In genomic region chr4:89298160-89298559, GRCh38 we compare ENCODE assay signal across 9 cellular contexts. TPM values are rescaled to one million over a fixed set of nuclear protein-coding genes. Genes with fewer than 3 reads are reported as not detected.
DNase-seq lines count a peak whose midpoint lies in the region; ATAC-seq and TF ChIP-seq lines count a peak whose summit lies in the region.
"Had no signal": no experiment of that assay in that cellular context is flagged by ENCODE, and none has a peak within 500 bp of the region (broad histone marks: within the 10 kb centered on the region; RNA-seq: fewer than 3 reads in every experiment).

No MANE protein-coding gene starts in this region.

- ATAC-seq in HG03354 (IDR thresholded peaks at IDR 0.05; ENCODE audit: poor library complexity, severe bottlenecking, unreplicated experiment), result peak; percentile 39
- ATAC-seq in body of pancreas, result peak; percentile 28

- no peaks in the 10 kb centered on the region for H3K36me3 ChIP-seq in body of pancreas (replicated peaks in 1 of 2; ENCODE audit: insufficient read depth in 1 of 2, low read depth in 2 of 2)
- H3K36me3 ChIP-seq in sigmoid colon, result no peaks in the 10 kb centered on the region

- H3K4me3 ChIP-seq in body of pancreas (no peak overlapping the region), sigmoid colon (no peak overlapping the region)

- TF ChIP-seq POLR2A in body of pancreas (IDR thresholded peaks at IDR 0.05) (peak in 1 of 3 donors; percentile 6), sigmoid colon (IDR thresholded peaks at IDR 0.05) (no peak), erythroblast (IDR thresholded peaks at IDR 0.05; ENCODE audit: low read length) (no peak)

- H3K27ac ChIP-seq in body of pancreas, result peak overlapping the region; percentile 22 to 93 (median 84)
- peak overlapping the region in 3 of 4 donors; percentile 15 to 47 (median 20) for H3K27ac ChIP-seq in sigmoid colon

- H3K27me3 ChIP-seq in body of pancreas (no peaks in the 10 kb centered on the region), sigmoid colon (no peaks in the 10 kb centered on the region)

- TF ChIP-seq CTCF in body of pancreas (IDR thresholded peaks at IDR 0.05) (no peak), sigmoid colon (IDR thresholded peaks at IDR 0.05) (no peak)

- no peak for TF ChIP-seq EP300 in sigmoid colon (IDR thresholded peaks at IDR 0.05)

- H3K4me1 ChIP-seq in body of pancreas, result peaks cover 82% of the 10 kb centered on the region
- no peaks in the 10 kb centered on the region for H3K4me1 ChIP-seq in sigmoid colon

- DNase-seq in NCI-H2107 treated with DMSO at 0.1 percent for 48 hours (lab: John Stamatoyannopoulos, UW; ENCODE audit: unreplicated experiment), result peak; percentile 4
- no peak for DNase-seq in NCI-H2107 (lab: John Stamatoyannopoulos, UW)
- peak in 1 of 4 donors; percentile 25 for DNase-seq in body of pancreas
- DNase-seq in sigmoid colon, result no peak
- DNase-seq in erythroblast (lab: John Stamatoyannopoulos, UW), result no peak
- no peak for DNase-seq in NCI-H1092 treated with DMSO at 0.1 percent for 48 hours (lab: John Stamatoyannopoulos, UW)
- no peak for DNase-seq in AG20443 (ENCODE audit: low spot score)
- DNase-seq: 8988T had no signal

- intact Hi-C loops in body of pancreas (cut with DNase I), result no loop called here
- intact Hi-C loops in sigmoid colon (cut with DNase I), result no loop called here

- H3K9me3 ChIP-seq in body of pancreas (no peaks in the 10 kb centered on the region), sigmoid colon (no peaks in the 10 kb centered on the region)

- 14 to 17% methylated on average over 2 of the region's 2 CpGs for WGBS in body of pancreas, 2 donors
- WGBS in sigmoid colon, 2 donors, result 15 to 19% methylated on average over 2 of the region's 2 CpGs

RNA-seq across cellular contexts. Expression of gene GPRIN3, which starts 9.4 kb away (rescaled TPM):
- total RNA-seq in body of pancreas (1 to 10 TPM; 5.3 to 9.3 TPM), sigmoid colon (1 to 10 TPM; 1.6 to 2.8 (median 1.8) TPM)
- 1 to 10 TPM; 1.6 to 4.6 (median 1.8) TPM for polyA plus RNA-seq in sigmoid colon
